ENCODE assay signal across 11 cellular contexts in genomic region chr17:45046536-45047125, GRCh38. TPM values are rescaled to one million over a fixed set of nuclear protein-coding genes. Genes with fewer than 3 reads are reported as not detected.
DNase-seq lines count a peak whose midpoint lies in the region; ATAC-seq, FAIRE-seq and TF ChIP-seq lines count a peak whose summit lies in the region.
"Had no signal": no experiment of that assay in that cellular context is flagged by ENCODE, and none has a peak within 500 bp of the region (broad histone marks: within the 10 kb centered on the region; RNA-seq: fewer than 3 reads in every experiment).

No MANE protein-coding gene starts in this region.

- H3K4me1 ChIP-seq in HepG2 (ENCODE audit: insufficient read depth, low read length), result peaks cover 69% of the 10 kb centered on the region
- H3K4me1 ChIP-seq in right lobe of liver, result peaks cover 0 to 22% (median 10%) of the 10 kb centered on the region in 4 donors
- H3K4me1 ChIP-seq in Panc1 (ENCODE audit: control insufficient read depth, insufficient read depth, low read length), result peaks cover 9% of the 10 kb centered on the region; the same call in 1 of the 2 replicates
- peaks cover 34% of the 10 kb centered on the region for H3K4me1 ChIP-seq in foreskin keratinocyte

- no peak for TF ChIP-seq RAD21 in HepG2 (CRISPR knock-in tag; IDR thresholded peaks at IDR 0.05)

- TF ChIP-seq CTCF in HepG2 (CRISPR knock-in tag; IDR thresholded peaks at IDR 0.05), result no peak
- TF ChIP-seq CTCF in right lobe of liver (IDR thresholded peaks at IDR 0.05), result no peak
- TF ChIP-seq CTCF in Panc1 (IDR thresholded peaks at IDR 0.05), result no peak
- no peak for TF ChIP-seq CTCF in foreskin keratinocyte (conservative IDR thresholded peaks at IDR 0.05)
- TF ChIP-seq CTCF in lower leg skin (IDR thresholded peaks at IDR 0.05), result no peak

- FAIRE-seq in HepG2 (lab: Jason Lieb, UNC), result no peak

- no peak overlapping the region for H3K4me2 ChIP-seq in HepG2 (ENCODE audit: low read depth, low read length)
- H3K4me2 ChIP-seq: BLaER1 had no signal

- no peak for TF ChIP-seq POLR2A in HepG2 (IDR thresholded peaks at IDR 0.05; ENCODE audit: insufficient read depth in 1 of 2, low read depth in 2 of 2, low read length in 2 of 2)
- TF ChIP-seq POLR2A in right lobe of liver (IDR thresholded peaks at IDR 0.05), result no peak
- no peak for TF ChIP-seq POLR2A in lower leg skin (IDR thresholded peaks at IDR 0.05)

- no peak for TF ChIP-seq EP300 in HepG2 (IDR thresholded peaks at IDR 0.05; ENCODE audit: low read depth in 2 of 2, low read length in 2 of 2)
- TF ChIP-seq EP300 in HepG2 (CRISPR knock-in tag; IDR thresholded peaks at IDR 0.05; ENCODE audit: borderline replicate concordance), result no peak

- peaks cover 45% of the 10 kb centered on the region for H3K79me2 ChIP-seq in HepG2 (ENCODE audit: insufficient read depth, low read length)

- BruUV-seq in HepG2 (replicated peaks; lab: Mats Ljungman, UMichigan), result no TSS peak
- BruUV-seq in Panc1 (replicated peaks; lab: Mats Ljungman, UMichigan), result TSS peak; percentile 56

- no peak overlapping the region for H2AFZ ChIP-seq in HepG2 (ENCODE audit: low read length)

- intact Hi-C loops in HepG2 (cut with micrococcal nuclease; ENCODE audit: unreplicated experiment), result no loop called here
- intact Hi-C loops in right lobe of liver (cut with DNase I), result no loop called here
- intact Hi-C loops in Panc1 (cut with micrococcal nuclease; ENCODE audit: unreplicated experiment), result no loop called here
- intact Hi-C loops in lower leg skin (cut with DNase I; ENCODE audit: low total_unique reads), result no loop called here

- no peak for DNase-seq in HepG2 (ENCODE audit: low spot score)
- no peak for DNase-seq in right lobe of liver
- DNase-seq in Panc1 (ENCODE audit: low read depth, low spot score), result no peak
- peak; percentile 56 to 79 for DNase-seq in foreskin keratinocyte
- no peak for DNase-seq in stimulated activated CD4-positive, alpha-beta T cell treated with anti-CD3 and anti-CD28 coated beads, Interleukin-2, amount 100 ng/mL, for 48 hours
- DNase-seq in left lobe of liver (ENCODE audit: low spot score), result no peak
- DNase-seq in lower leg skin (ENCODE audit: low spot score in 2 of 2), result no peak
- DNase-seq: MV-4-11, ovary had no signal

- H4K20me1 ChIP-seq in HepG2 (ENCODE audit: insufficient read depth, low read length), result no peaks in the 10 kb centered on the region

- CTCF ChIA-PET in HepG2 (lab: Yijun Ruan, JAX; ENCODE audit: low intra/inter-chr PET ratio, low total read pairs), result no interaction called here
- CTCF ChIA-PET in Panc1 (lab: Charles Lee), result interaction anchor here (0.7 kb wide), 2 partner anchors 52 to 65 kb away, joined by 5 to 9 read pairs; no protein-coding TSS in a partner anchor

- 92% methylated on average over 9 of the region's 9 CpGs for WGBS in HepG2 (ENCODE audit: low lambda C conversion rate)
- WGBS in right lobe of liver (ENCODE audit: insufficient coverage, low coverage, low lambda C conversion rate, missing lambda C conversion rate), result 91% methylated on average over 9 of the region's 9 CpGs
- WGBS in lower leg skin, 2 donors, result 60 to 62% methylated on average over 9 of the region's 9 CpGs

- in situ Hi-C loops in HepG2 (cut with HindIII; ENCODE audit: extremely low pct_ligation_motif_present, low pct_unique_long_range_greater_than_20kb), result no loop called here
- in situ Hi-C loops in Panc1 (cut with HindIII; ENCODE audit: low pct_unique_long_range_greater_than_20kb, low sequenced_read_pairs), result no loop called here

- H3K9me3 ChIP-seq in HepG2 (ENCODE audit: low read length), result no peaks in the 10 kb centered on the region
- no peaks in the 10 kb centered on the region for H3K9me3 ChIP-seq in right lobe of liver
- H3K9me3 ChIP-seq in Panc1 (ENCODE audit: control insufficient read depth, insufficient read depth, low read depth, low read length), result no peaks in the 10 kb centered on the region
- H3K9me3 ChIP-seq: BLaER1, ovary had no signal

- H3K4me3 ChIP-seq in HepG2 (replicated peaks in 1 of 3; ENCODE audit: insufficient read depth in 1 of 3, low read depth in 2 of 3, low read length in 3 of 3) (no peak overlapping the region), right lobe of liver (no peak overlapping the region), Panc1 (ENCODE audit: low read depth in 2 of 2, low read length in 2 of 2) (no peak overlapping the region), lower leg skin (ENCODE audit: low read depth, poor library complexity, severe bottlenecking) (no peak overlapping the region)
- H3K4me3 ChIP-seq: BLaER1, ovary had no signal

- H3K9ac ChIP-seq in HepG2 (ENCODE audit: insufficient read depth, low read depth, low read length), result no peak overlapping the region
- H3K9ac ChIP-seq: BLaER1 had no signal

- ATAC-seq in HepG2 (no peak), right lobe of liver (no peak), Panc1 (no peak), foreskin keratinocyte (peak; percentile 12), left lobe of liver (no peak), HG03039 (IDR thresholded peaks at IDR 0.05; ENCODE audit: unreplicated experiment) (no peak)

- H3K36me3 ChIP-seq in HepG2 (replicated peaks in 1 of 2; ENCODE audit: control insufficient read depth in 1 of 2, insufficient read depth in 2 of 2, low read length in 2 of 2) (no peaks in the 10 kb centered on the region), right lobe of liver (no peaks in the 10 kb centered on the region), Panc1 (ENCODE audit: control insufficient read depth, insufficient read depth, low read length) (peaks cover 3% of the 10 kb centered on the region; the same call in 1 of the 2 replicates)
- H3K36me3 ChIP-seq: ovary had no signal

- POLR2A ChIA-PET in HepG2 (lab: Yijun Ruan, JAX) (interaction anchor here (1.1 to 3.8 kb wide), 2 partner anchors 15 to 16 kb away, joined by 4 to 18 read pairs; partner anchors contain the start of gene NMT1), Panc1 (lab: Charles Lee) (interaction anchor here (0.7 kb wide), 1 partner anchor 26 kb away, joined by 5 read pairs; no protein-coding TSS in a partner anchor)

- H3K27ac ChIP-seq in HepG2 (ENCODE audit: extremely low read length, insufficient read depth, low read length) (peak overlapping the region; percentile 52), right lobe of liver (no peak overlapping the region), Panc1 (ENCODE audit: low read length) (no peak overlapping the region), foreskin keratinocyte (peak overlapping the region; percentile 97)
- H3K27ac ChIP-seq: BLaER1, ovary had no signal

- H3K27me3 ChIP-seq in HepG2 (ENCODE audit: control insufficient read depth in 1 of 2, insufficient read depth in 2 of 2, low read length in 2 of 2), result no peaks in the 10 kb centered on the region; a peak in 1 of 5 replicates
- no peaks in the 10 kb centered on the region for H3K27me3 ChIP-seq in right lobe of liver
- H3K27me3 ChIP-seq in Panc1 (ENCODE audit: control insufficient read depth, insufficient read depth, low read length), result no peaks in the 10 kb centered on the region
- no peaks in the 10 kb centered on the region for H3K27me3 ChIP-seq in foreskin keratinocyte
- H3K27me3 ChIP-seq: BLaER1, ovary had no signal

RNA-seq across cellular contexts. Expression of gene DCAKD, which starts 4.8 kb away (rescaled TPM):
- total RNA-seq in HepG2 (2016; rRNA removed; fragmentation: Illumina TruSeq; extraction: Trizol) (29.2 and 31.1 TPM in 2 replicates), right lobe of liver (10 to 100 TPM; 13.2 to 20.6 (median 16.6) TPM), Panc1 (2021; ENCODE audit: unreplicated experiment) (24.3 TPM), foreskin keratinocyte (30.4 and 30.8 TPM in 2 replicates), left lobe of liver (19.3 TPM), lower leg skin (10 to 100 TPM; 47.9 to 70.2 (median 61.0) TPM)
- total RNA-seq in HepG2 (2016; cell fraction: cytosol; rRNA removed; fragmentation: Illumina TruSeq; extraction: Trizol; ENCODE audit: low read depth), result 17.8 and 18.9 TPM in 2 replicates
- total RNA-seq in HepG2 (2016; cell fraction: insoluble cytoplasmic fraction; rRNA removed; fragmentation: Illumina TruSeq; extraction: Trizol), result 29.3 and 30.4 TPM in 2 replicates
- total RNA-seq in HepG2 (2016; cell fraction: membrane; rRNA removed; fragmentation: Illumina TruSeq; extraction: Trizol), result 31.0 and 36.7 TPM in 2 replicates
- total RNA-seq in HepG2 (2016; cell fraction: nucleus; rRNA removed; fragmentation: Illumina TruSeq; extraction: Trizol), result 13.3 and 14.3 TPM in 2 replicates
- polyA plus RNA-seq in HepG2 (2011; rRNA removed) (25.9 and 30.2 TPM in 2 replicates), foreskin keratinocyte (19.8 and 21.1 TPM in 2 replicates)
- 27.0 and 35.9 TPM in 2 replicates for polyA plus RNA-seq in HepG2 (2011; cell fraction: cytosol; rRNA removed)
- polyA plus RNA-seq in HepG2 (2011; cell fraction: nucleus; rRNA removed), result 35.9 and 42.1 TPM in 2 replicates
- 21.9 and 25.6 TPM in 2 replicates for polyA plus RNA-seq in HepG2 (2012)
- polyA plus RNA-seq in HepG2 (2016; cell fraction: cytosol; fragmentation: Illumina TruSeq; extraction: Trizol; ENCODE audit: low read depth), result 14.2 and 18.1 TPM in 2 replicates
- polyA plus RNA-seq in HepG2 (2016; cell fraction: insoluble cytoplasmic fraction; fragmentation: Illumina TruSeq; extraction: Trizol; ENCODE audit: low read depth), result 30.0 and 35.6 TPM in 2 replicates
- 26.8 and 28.1 TPM in 2 replicates for polyA plus RNA-seq in HepG2 (2016; cell fraction: membrane; fragmentation: Illumina TruSeq; extraction: Trizol; ENCODE audit: low read depth)
- 28.5 and 31.2 TPM in 2 replicates for polyA plus RNA-seq in HepG2 (2016; cell fraction: nucleus; fragmentation: Illumina TruSeq; extraction: Trizol; ENCODE audit: insufficient read depth, low read depth)
- 34.7 and 107 TPM in 2 replicates for polyA minus RNA-seq in HepG2 (2011; rRNA and poly(A)+ RNA removed; ENCODE audit: low replicate concordance)
- polyA minus RNA-seq in HepG2 (2011; cell fraction: cytosol; rRNA and poly(A)+ RNA removed), result 36.1 and 39.1 TPM in 2 replicates
- 14.9 and 19.5 TPM in 2 replicates for polyA minus RNA-seq in HepG2 (2011; cell fraction: nucleus; rRNA and poly(A)+ RNA removed)
- polyA plus RNA-seq in Panc1 (2012; ENCODE audit: insufficient read length), result 31.4 TPM

RNA-seq across cellular contexts. Expression of gene NMT1, which starts 14.5 kb away (rescaled TPM):
- total RNA-seq in HepG2 (2016; rRNA removed; fragmentation: Illumina TruSeq; extraction: Trizol), result 142 and 194 TPM in 2 replicates
- total RNA-seq in HepG2 (2016; cell fraction: cytosol; rRNA removed; fragmentation: Illumina TruSeq; extraction: Trizol; ENCODE audit: low read depth), result 26.5 and 28.3 TPM in 2 replicates
- total RNA-seq in HepG2 (2016; cell fraction: insoluble cytoplasmic fraction; rRNA removed; fragmentation: Illumina TruSeq; extraction: Trizol), result 140 and 195 TPM in 2 replicates
- 38.6 and 40.6 TPM in 2 replicates for total RNA-seq in HepG2 (2016; cell fraction: membrane; rRNA removed; fragmentation: Illumina TruSeq; extraction: Trizol)
- total RNA-seq in HepG2 (2016; cell fraction: nucleus; rRNA removed; fragmentation: Illumina TruSeq; extraction: Trizol), result 107 and 123 TPM in 2 replicates
- polyA plus RNA-seq in HepG2 (2011; rRNA removed), result 71.9 and 75.7 TPM in 2 replicates
- polyA plus RNA-seq in HepG2 (2011; cell fraction: cytosol; rRNA removed), result 38.6 and 40.9 TPM in 2 replicates
- 44.4 and 51.3 TPM in 2 replicates for polyA plus RNA-seq in HepG2 (2011; cell fraction: nucleus; rRNA removed)
- polyA plus RNA-seq in HepG2 (2012), result 109 and 117 TPM in 2 replicates
- 13.3 and 16.4 TPM in 2 replicates for polyA plus RNA-seq in HepG2 (2016; cell fraction: cytosol; fragmentation: Illumina TruSeq; extraction: Trizol; ENCODE audit: low read depth)
- polyA plus RNA-seq in HepG2 (2016; cell fraction: insoluble cytoplasmic fraction; fragmentation: Illumina TruSeq; extraction: Trizol; ENCODE audit: low read depth), result 189 and 216 TPM in 2 replicates
- 22.9 and 24.5 TPM in 2 replicates for polyA plus RNA-seq in HepG2 (2016; cell fraction: membrane; fragmentation: Illumina TruSeq; extraction: Trizol; ENCODE audit: low read depth)
- polyA plus RNA-seq in HepG2 (2016; cell fraction: nucleus; fragmentation: Illumina TruSeq; extraction: Trizol; ENCODE audit: insufficient read depth, low read depth), result 111 and 125 TPM in 2 replicates
- polyA minus RNA-seq in HepG2 (2011; rRNA and poly(A)+ RNA removed; ENCODE audit: low replicate concordance), result 63.5 and 95.4 TPM in 2 replicates
- 254 and 276 TPM in 2 replicates for polyA minus RNA-seq in HepG2 (2011; cell fraction: cytosol; rRNA and poly(A)+ RNA removed)
- polyA minus RNA-seq in HepG2 (2011; cell fraction: nucleus; rRNA and poly(A)+ RNA removed), result 44.7 and 70.7 TPM in 2 replicates
- 10 to 100 TPM; 50.8 to 76.7 (median 72.0) TPM for total RNA-seq in right lobe of liver
- total RNA-seq in Panc1 (2021; ENCODE audit: unreplicated experiment), result 105 TPM
- 141 TPM for polyA plus RNA-seq in Panc1 (2012; ENCODE audit: insufficient read length)
- 90.9 and 109 TPM in 2 replicates for total RNA-seq in foreskin keratinocyte
- polyA plus RNA-seq in foreskin keratinocyte, result 188 and 193 TPM in 2 replicates
- 77.0 TPM for total RNA-seq in left lobe of liver
- total RNA-seq in lower leg skin, result 100 to 1,000 TPM in 1 of 4 donors, 10 to 100 TPM in 3; 37.3 to 101 (median 60.3) TPM

Comparison
In these comparisons a context has a peak if more than half of its experiments do, and no peak if none do; other contexts are left out.
1. H3K27ac ChIP-seq: peak in HepG2 (single experiment) and foreskin keratinocyte (single experiment); none in right lobe of liver (0 of 3) and Panc1 (single experiment).
2. DNase-seq: peak in foreskin keratinocyte (2 of 2); none in HepG2 (single experiment), right lobe of liver (0 of 3), Panc1 (single experiment), stimulated activated CD4-positive, alpha-beta T cell treated with anti-CD3 and anti-CD28 coated beads, Interleukin-2, amount 100 ng/mL, for 48 hours (0 of 2), left lobe of liver (single experiment) and lower leg skin (0 of 2).